In genomic region chr14:73825551-73826188, GRCh38 we compare ENCODE assay signal across 8 cellular contexts. TPM values are rescaled to one million over a fixed set of nuclear protein-coding genes. Genes with fewer than 3 reads are reported as not detected.
A peak's percentile ranks its signal among the peaks of the same experiment; 100 is the strongest.
DNase-seq lines count a peak whose midpoint lies in the region; ATAC-seq and TF ChIP-seq lines count a peak whose summit lies in the region.

No MANE protein-coding gene starts in this region.

- no peak overlapping the region for H4K8ac ChIP-seq in mesenchymal stem cell (ENCODE audit: low read length)

- no peaks in the 10 kb centered on the region for H3K27me3 ChIP-seq in mesenchymal stem cell (ENCODE audit: control insufficient read depth in 1 of 2, insufficient read depth in 1 of 2, low read length in 2 of 2)

- H3K4me1 Mint-ChIP-seq in activated CD8-positive, alpha-beta T cell treated with anti-CD3 and anti-CD28 coated beads for 36 hours (ENCODE audit: low read depth): peaks cover 19% of the 10 kb centered on the region

- no peak overlapping the region for H3K4me3 ChIP-seq in mesenchymal stem cell (ENCODE audit: insufficient read depth in 1 of 2, low read depth in 1 of 2, low read length in 2 of 2)

- H3K9ac ChIP-seq in mesenchymal stem cell (ENCODE audit: low read length): peak overlapping the region; percentile 70

- H4K91ac ChIP-seq in mesenchymal stem cell (ENCODE audit: low read length): no peak overlapping the region

- H2AFZ ChIP-seq in mesenchymal stem cell (ENCODE audit: low read depth, low read length): no peak overlapping the region

- H2AK5ac ChIP-seq in mesenchymal stem cell (ENCODE audit: low read length, severe bottlenecking): no peak overlapping the region

- no peak overlapping the region for H2BK5ac ChIP-seq in mesenchymal stem cell (ENCODE audit: low read depth, low read length, poor library complexity, severe bottlenecking)

- H3K18ac ChIP-seq in mesenchymal stem cell (ENCODE audit: low read depth in 1 of 2, low read length in 2 of 2): no peak overlapping the region

- H3K27me3 Mint-ChIP-seq in activated CD8-positive, alpha-beta T cell treated with anti-CD3 and anti-CD28 coated beads for 36 hours: no peaks in the 10 kb centered on the region

- intact Hi-C loops in activated CD8-positive, alpha-beta T cell treated with anti-CD3 and anti-CD28 coated beads for 36 hours (cut with micrococcal nuclease): loop anchor here (1.0 to 5.0 kb wide), 2 partner anchors 83 to 97 kb away; no protein-coding TSS in a partner anchor

- H3K9me3 Mint-ChIP-seq in activated CD8-positive, alpha-beta T cell treated with anti-CD3 and anti-CD28 coated beads for 36 hours: no peaks in the 10 kb centered on the region

- under 1% methylated on average over 5 of the region's 7 CpGs for WGBS in mesenchymal stem cell

- H3K36me3 Mint-ChIP-seq in activated CD8-positive, alpha-beta T cell treated with anti-CD3 and anti-CD28 coated beads for 36 hours (ENCODE audit: low read depth): no peaks in the 10 kb centered on the region

- TF ChIP-seq CTCF in activated CD8-positive, alpha-beta T cell treated with anti-CD3 and anti-CD28 coated beads for 36 hours (IDR thresholded peaks at IDR 0.05): peak; percentile 89

- ATAC-seq in activated CD8-positive, alpha-beta T cell treated with anti-CD3 and anti-CD28 coated beads for 36 hours: peak; percentile 85
- ATAC-seq in GM21367 (IDR thresholded peaks at IDR 0.05; ENCODE audit: unreplicated experiment): no peak

- POLR2A ChIA-PET in activated CD8-positive, alpha-beta T cell treated with anti-CD3 and anti-CD28 coated beads for 36 hours (lab: Charles Lee): no interaction called here

- H2BK120ac ChIP-seq in mesenchymal stem cell (ENCODE audit: low read depth, low read length): no peak overlapping the region

- H3K27ac ChIP-seq in mesenchymal stem cell (ENCODE audit: low read length, poor library complexity, severe bottlenecking): no peak overlapping the region

- H3K14ac ChIP-seq in mesenchymal stem cell (ENCODE audit: low read length in 2 of 2): no peak overlapping the region

- H3K4ac ChIP-seq in mesenchymal stem cell (ENCODE audit: low read depth in 1 of 2, low read length in 2 of 2): no peak overlapping the region

- no peak overlapping the region for H3K4me3 Mint-ChIP-seq in activated CD8-positive, alpha-beta T cell treated with anti-CD3 and anti-CD28 coated beads for 36 hours

- no peaks in the 10 kb centered on the region for H3K9me3 ChIP-seq in mesenchymal stem cell (ENCODE audit: control insufficient read depth, low read length)

- H3K23ac ChIP-seq in mesenchymal stem cell (ENCODE audit: low read length in 2 of 2): no peak overlapping the region

- H2BK12ac ChIP-seq in mesenchymal stem cell (ENCODE audit: low read length in 2 of 2): no peak overlapping the region

- H2BK15ac ChIP-seq in mesenchymal stem cell (ENCODE audit: low read depth, poor library complexity, severe bottlenecking): no peak overlapping the region

- H3K27ac Mint-ChIP-seq in activated CD8-positive, alpha-beta T cell treated with anti-CD3 and anti-CD28 coated beads for 36 hours: no peak overlapping the region

- no peaks in the 10 kb centered on the region for H3K36me3 ChIP-seq in mesenchymal stem cell (ENCODE audit: control insufficient read depth in 1 of 2, insufficient read depth in 2 of 2, low read depth in 1 of 2, low read length in 2 of 2)

- CTCF ChIA-PET in activated CD8-positive, alpha-beta T cell treated with anti-CD3 and anti-CD28 coated beads for 36 hours (lab: Charles Lee): interaction anchor here (0.7 to 11.3 kb wide), 23 partner anchors 9 to 367 kb away, joined by 3 to 140 read pairs (median 4); partner anchors contain the start of genes NUMB and PTGR2

- peaks cover 16% of the 10 kb centered on the region for H3K4me1 ChIP-seq in mesenchymal stem cell (ENCODE audit: control insufficient read depth, insufficient read depth, low read depth, low read length)

- DNase-seq in GF-D8 (lab: John Stamatoyannopoulos, UW): peak; percentile 7
- DNase-seq in HPDE6-E6E7 (ENCODE audit: extremely low spot score): peak; percentile 85
- DNase-seq in NCI-H82 treated with DMSO at 0.1 percent for 48 hours (lab: John Stamatoyannopoulos, UW; ENCODE audit: unreplicated experiment): peak; percentile 62
- peak; percentile 88 for DNase-seq in activated CD8-positive, alpha-beta T cell treated with anti-CD3 and anti-CD28 coated beads for 36 hours
- DNase-seq in effector CD8-positive, alpha-beta T cell (lab: John Stamatoyannopoulos, UW): peak; percentile 66
- peak; percentile 81 for DNase-seq in mesenchymal stem cell
- DNase-seq in stimulated activated CD8-positive, alpha-beta memory T cell treated with anti-CD3 and anti-CD28 coated beads, Interleukin-15, amount 100 ng/mL, for 24 hours (ENCODE audit: low read depth): peak; percentile 50

- H3K4me2 ChIP-seq in mesenchymal stem cell (ENCODE audit: low read length, poor library complexity, severe bottlenecking): no peak overlapping the region

- H3K79me1 ChIP-seq in mesenchymal stem cell (replicated peaks; ENCODE audit: low read length, poor library complexity, severe bottlenecking): no peaks in the 10 kb centered on the region

RNA-seq across cellular contexts. Expression of gene PTGR2, which starts 26.0 kb away (rescaled TPM):
- 10 to 100 TPM; 10.6 to 11.0 TPM for total RNA-seq in activated CD8-positive, alpha-beta T cell treated with anti-CD3 and anti-CD28 coated beads for 36 hours
- 4.0 TPM for polyA plus RNA-seq in mesenchymal stem cell (2013, experiment 1 of 2)
- polyA plus RNA-seq in mesenchymal stem cell (2013, experiment 2 of 2): 3.8 TPM

Comparison
In these comparisons a context has a peak if more than half of its experiments do, and no peak if none do; other contexts are left out.
1. DNase-seq: peak in every context shown above with its lines; median percentile 88 in activated CD8-positive, alpha-beta T cell treated with anti-CD3 and anti-CD28 coated beads for 36 hours; 85 in HPDE6-E6E7; 81 in mesenchymal stem cell; 66 in effector CD8-positive, alpha-beta T cell; 62 in NCI-H82 treated with DMSO at 0.1 percent for 48 hours; 50 in stimulated activated CD8-positive, alpha-beta memory T cell treated with anti-CD3 and anti-CD28 coated beads, Interleukin-15, amount 100 ng/mL, for 24 hours; 7 in GF-D8.